ENCODE assay signal across 1 cellular context in genomic region chr13:20128459-20128927, GRCh38.
TF ChIP-seq lines count a peak whose summit lies in the region.

No MANE protein-coding gene starts in this region.

TF ChIP-seq in HepG2, 621 proteins besides CTCF, POLR2A, EP300 and RAD21 (continued from another document and continues in another):
- TF ChIP-seq TFAP4 (IDR thresholded peaks at IDR 0.05; ENCODE audit: borderline replicate concordance, low read depth) (no peak; the same call in 1 of the 2 replicates), ZNF468 (CRISPR knock-in tag; IDR thresholded peaks at IDR 0.05) (0 out of 2 replicates have a peak, but pooled peaks have one; percentile 35), SMAD9 (CRISPR knock-in tag; IDR thresholded peaks at IDR 0.05) (no peak), ZNF317 (CRISPR knock-in tag; IDR thresholded peaks at IDR 0.05) (peak; percentile 44; the same call in 1 of the 2 replicates), HDAC1 (CRISPR knock-in tag; IDR thresholded peaks at IDR 0.05) (no peak), ZNF777 (CRISPR knock-in tag; IDR thresholded peaks at IDR 0.05) (peak; percentile 39), ZMYM4 (CRISPR knock-in tag; IDR thresholded peaks at IDR 0.05) (no peak), HDAC2 (CRISPR knock-in tag; IDR thresholded peaks at IDR 0.05) (no peak), SIN3B (IDR thresholded peaks at IDR 0.05; ENCODE audit: low read length) (no peak), SRY (CRISPR knock-in tag; IDR thresholded peaks at IDR 0.05) (no peak), ZSCAN9 (CRISPR knock-in tag; IDR thresholded peaks at IDR 0.05; ENCODE audit: borderline replicate concordance) (no peak), CEBPZ (IDR thresholded peaks at IDR 0.05; ENCODE audit: low read length) (no peak), ZNF577 (CRISPR knock-in tag; IDR thresholded peaks at IDR 0.05; ENCODE audit: borderline replicate concordance, low read depth) (no peak), WIZ (CRISPR knock-in tag; IDR thresholded peaks at IDR 0.05) (no peak), ZNF646 (CRISPR knock-in tag; IDR thresholded peaks at IDR 0.05) (no peak), KDM2A (CRISPR knock-in tag; IDR thresholded peaks at IDR 0.05; ENCODE audit: borderline replicate concordance, low read depth) (peak; percentile 65; the same call in 1 of the 2 replicates), ATF2 (CRISPR knock-in tag; IDR thresholded peaks at IDR 0.05) (no peak), HNRNPLL (IDR thresholded peaks at IDR 0.05; ENCODE audit: low read depth, low read length, poor library complexity, severe bottlenecking) (peak; percentile 69), ZNF678 (CRISPR knock-in tag; IDR thresholded peaks at IDR 0.05) (0 out of 2 replicates have a peak, but pooled peaks have one; percentile 20), ZNF292 (CRISPR knock-in tag; IDR thresholded peaks at IDR 0.05; ENCODE audit: borderline replicate concordance, low read depth) (0 out of 2 replicates have a peak, but pooled peaks have one; percentile 46)
- TF ChIP-seq, protein P1, sequence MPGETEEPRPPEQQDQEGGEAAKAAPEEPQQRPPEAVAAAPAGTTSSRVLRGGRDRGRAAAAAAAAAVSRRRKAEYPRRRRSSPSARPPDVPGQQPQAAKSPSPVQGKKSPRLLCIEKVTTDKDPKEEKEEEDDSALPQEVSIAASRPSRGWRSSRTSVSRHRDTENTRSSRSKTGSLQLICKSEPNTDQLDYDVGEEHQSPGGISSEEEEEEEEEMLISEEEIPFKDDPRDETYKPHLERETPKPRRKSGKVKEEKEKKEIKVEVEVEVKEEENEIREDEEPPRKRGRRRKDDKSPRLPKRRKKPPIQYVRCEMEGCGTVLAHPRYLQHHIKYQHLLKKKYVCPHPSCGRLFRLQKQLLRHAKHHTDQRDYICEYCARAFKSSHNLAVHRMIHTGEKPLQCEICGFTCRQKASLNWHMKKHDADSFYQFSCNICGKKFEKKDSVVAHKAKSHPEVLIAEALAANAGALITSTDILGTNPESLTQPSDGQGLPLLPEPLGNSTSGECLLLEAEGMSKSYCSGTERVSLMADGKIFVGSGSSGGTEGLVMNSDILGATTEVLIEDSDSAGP (CRISPR knock-in tag; IDR thresholded peaks at IDR 0.05; ENCODE audit: borderline replicate concordance) = no peak
- TF ChIP-seq, protein P2, sequence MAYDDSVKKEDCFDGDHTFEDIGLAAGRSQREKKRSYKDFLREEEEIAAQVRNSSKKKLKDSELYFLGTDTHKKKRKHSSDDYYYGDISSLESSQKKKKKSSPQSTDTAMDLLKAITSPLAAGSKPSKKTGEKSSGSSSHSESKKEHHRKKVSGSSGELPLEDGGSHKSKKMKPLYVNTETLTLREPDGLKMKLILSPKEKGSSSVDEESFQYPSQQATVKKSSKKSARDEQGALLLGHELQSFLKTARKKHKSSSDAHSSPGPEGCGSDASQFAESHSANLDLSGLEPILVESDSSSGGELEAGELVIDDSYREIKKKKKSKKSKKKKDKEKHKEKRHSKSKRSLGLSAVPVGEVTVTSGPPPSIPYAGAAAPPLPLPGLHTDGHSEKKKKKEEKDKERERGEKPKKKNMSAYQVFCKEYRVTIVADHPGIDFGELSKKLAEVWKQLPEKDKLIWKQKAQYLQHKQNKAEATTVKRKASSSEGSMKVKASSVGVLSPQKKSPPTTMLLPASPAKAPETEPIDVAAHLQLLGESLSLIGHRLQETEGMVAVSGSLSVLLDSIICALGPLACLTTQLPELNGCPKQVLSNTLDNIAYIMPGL (CRISPR knock-in tag; IDR thresholded peaks at IDR 0.05; ENCODE audit: borderline replicate concordance in 1 of 2, low read depth in 1 of 2) = peak; percentile 3 to 22; a peak in 1 of 4 replicates
- TF ChIP-seq, protein P3, sequence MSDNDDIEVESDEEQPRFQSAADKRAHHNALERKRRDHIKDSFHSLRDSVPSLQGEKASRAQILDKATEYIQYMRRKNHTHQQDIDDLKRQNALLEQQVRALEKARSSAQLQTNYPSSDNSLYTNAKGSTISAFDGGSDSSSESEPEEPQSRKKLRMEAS (IDR thresholded peaks at IDR 0.05) = peak; percentile 24; the same call in 1 of the 2 replicates
- TF ChIP-seq, protein P4, sequence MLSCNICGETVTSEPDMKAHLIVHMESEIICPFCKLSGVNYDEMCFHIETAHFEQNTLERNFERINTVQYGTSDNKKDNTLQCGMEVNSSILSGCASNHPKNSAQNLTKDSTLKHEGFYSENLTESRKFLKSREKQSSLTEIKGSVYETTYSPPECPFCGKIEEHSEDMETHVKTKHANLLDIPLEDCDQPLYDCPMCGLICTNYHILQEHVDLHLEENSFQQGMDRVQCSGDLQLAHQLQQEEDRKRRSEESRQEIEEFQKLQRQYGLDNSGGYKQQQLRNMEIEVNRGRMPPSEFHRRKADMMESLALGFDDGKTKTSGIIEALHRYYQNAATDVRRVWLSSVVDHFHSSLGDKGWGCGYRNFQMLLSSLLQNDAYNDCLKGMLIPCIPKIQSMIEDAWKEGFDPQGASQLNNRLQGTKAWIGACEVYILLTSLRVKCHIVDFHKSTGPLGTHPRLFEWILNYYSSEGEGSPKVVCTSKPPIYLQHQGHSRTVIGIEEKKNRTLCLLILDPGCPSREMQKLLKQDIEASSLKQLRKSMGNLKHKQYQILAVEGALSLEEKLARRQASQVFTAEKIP (CRISPR knock-in tag; IDR thresholded peaks at IDR 0.05; ENCODE audit: borderline replicate concordance) = no peak
- TF ChIP-seq, protein P5, sequence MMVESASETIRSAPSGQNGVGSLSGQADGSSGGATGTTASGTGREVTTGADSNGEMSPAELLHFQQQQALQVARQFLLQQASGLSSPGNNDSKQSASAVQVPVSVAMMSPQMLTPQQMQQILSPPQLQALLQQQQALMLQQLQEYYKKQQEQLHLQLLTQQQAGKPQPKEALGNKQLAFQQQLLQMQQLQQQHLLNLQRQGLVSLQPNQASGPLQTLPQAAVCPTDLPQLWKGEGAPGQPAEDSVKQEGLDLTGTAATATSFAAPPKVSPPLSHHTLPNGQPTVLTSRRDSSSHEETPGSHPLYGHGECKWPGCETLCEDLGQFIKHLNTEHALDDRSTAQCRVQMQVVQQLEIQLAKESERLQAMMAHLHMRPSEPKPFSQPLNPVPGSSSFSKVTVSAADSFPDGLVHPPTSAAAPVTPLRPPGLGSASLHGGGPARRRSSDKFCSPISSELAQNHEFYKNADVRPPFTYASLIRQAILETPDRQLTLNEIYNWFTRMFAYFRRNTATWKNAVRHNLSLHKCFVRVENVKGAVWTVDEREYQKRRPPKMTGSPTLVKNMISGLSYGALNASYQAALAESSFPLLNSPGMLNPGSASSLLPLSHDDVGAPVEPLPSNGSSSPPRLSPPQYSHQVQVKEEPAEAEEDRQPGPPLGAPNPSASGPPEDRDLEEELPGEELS (CRISPR knock-in tag; IDR thresholded peaks at IDR 0.05) = peak; percentile 22; the same call in 1 of the 2 replicates
- TF ChIP-seq, protein P6, sequence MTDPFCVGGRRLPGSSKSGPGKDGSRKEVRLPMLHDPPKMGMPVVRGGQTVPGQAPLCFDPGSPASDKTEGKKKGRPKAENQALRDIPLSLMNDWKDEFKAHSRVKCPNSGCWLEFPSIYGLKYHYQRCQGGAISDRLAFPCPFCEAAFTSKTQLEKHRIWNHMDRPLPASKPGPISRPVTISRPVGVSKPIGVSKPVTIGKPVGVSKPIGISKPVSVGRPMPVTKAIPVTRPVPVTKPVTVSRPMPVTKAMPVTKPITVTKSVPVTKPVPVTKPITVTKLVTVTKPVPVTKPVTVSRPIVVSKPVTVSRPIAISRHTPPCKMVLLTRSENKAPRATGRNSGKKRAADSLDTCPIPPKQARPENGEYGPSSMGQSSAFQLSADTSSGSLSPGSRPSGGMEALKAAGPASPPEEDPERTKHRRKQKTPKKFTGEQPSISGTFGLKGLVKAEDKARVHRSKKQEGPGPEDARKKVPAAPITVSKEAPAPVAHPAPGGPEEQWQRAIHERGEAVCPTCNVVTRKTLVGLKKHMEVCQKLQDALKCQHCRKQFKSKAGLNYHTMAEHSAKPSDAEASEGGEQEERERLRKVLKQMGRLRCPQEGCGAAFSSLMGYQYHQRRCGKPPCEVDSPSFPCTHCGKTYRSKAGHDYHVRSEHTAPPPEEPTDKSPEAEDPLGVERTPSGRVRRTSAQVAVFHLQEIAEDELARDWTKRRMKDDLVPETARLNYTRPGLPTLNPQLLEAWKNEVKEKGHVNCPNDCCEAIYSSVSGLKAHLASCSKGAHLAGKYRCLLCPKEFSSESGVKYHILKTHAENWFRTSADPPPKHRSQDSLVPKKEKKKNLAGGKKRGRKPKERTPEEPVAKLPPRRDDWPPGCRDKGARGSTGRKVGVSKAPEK (CRISPR knock-in tag; IDR thresholded peaks at IDR 0.05; ENCODE audit: borderline replicate concordance) = 0 out of 2 replicates have a peak, but pooled peaks have one; percentile 71
